14 cellular contexts compared by ENCODE assay signal in genomic region chr6:5765141-5765760, GRCh38.
A peak's percentile ranks its signal among the peaks of the same experiment; 100 is the strongest.
DNase-seq lines count a peak whose midpoint lies in the region; ATAC-seq and TF ChIP-seq lines count a peak whose summit lies in the region.
"Had no signal": no experiment of that assay in that cellular context is flagged by ENCODE, and none has a peak within 500 bp of the region (broad histone marks: within the 10 kb centered on the region; RNA-seq: fewer than 3 reads in every experiment).

No MANE protein-coding gene starts in this region.

- no peaks in the 10 kb centered on the region for H3K9me3 ChIP-seq in right cardiac atrium (ENCODE audit: control insufficient read depth, low read length)
- H3K9me3 ChIP-seq in gastrocnemius medialis, result no peaks in the 10 kb centered on the region
- H3K9me3 ChIP-seq: prostate gland had no signal

- WGBS in right cardiac atrium, result 67% methylated on average over 17 of the region's 17 CpGs

- peak; percentile 28 for DNase-seq in Daoy (ENCODE audit: low read depth)
- peak in 12 of 61 donors; percentile 7 to 48 (median 21) for DNase-seq in caudate nucleus (lab: John Stamatoyannopoulos, UW)
- peak in 1 of 3 donors; percentile 69 for DNase-seq in right cardiac atrium
- DNase-seq in gastrocnemius medialis, result peak in 1 of 2 donors; percentile 60
- DNase-seq in NCI-H345 (lab: John Stamatoyannopoulos, UW), result no peak
- DNase-seq in GM19240 (ENCODE audit: insufficient read length, low spot score), result no peak
- DNase-seq in NCI-H1105 treated with DMSO at 0.1 percent for 48 hours (lab: John Stamatoyannopoulos, UW), result no peak
- DNase-seq: activated CD4-positive, alpha-beta T cell treated with anti-CD3 and anti-CD28 coated beads for 4 hours; COR-L47; Kasumi-1; T1000 had no signal

- peak overlapping the region; percentile 40 for H3K27ac ChIP-seq in caudate nucleus (ENCODE audit: low read depth, low read length)
- peak overlapping the region; percentile 95 for H3K27ac ChIP-seq in right cardiac atrium (ENCODE audit: low read length)
- H3K27ac ChIP-seq in gastrocnemius medialis, result peak overlapping the region; percentile 83 to 96 (median 86)
- H3K27ac ChIP-seq: prostate gland had no signal

- H3K4me3 ChIP-seq in right cardiac atrium (ENCODE audit: low read length) (no peak overlapping the region), gastrocnemius medialis (peak overlapping the region in 3 of 4 donors; percentile 1 to 41 (median 15))
- H3K4me3 ChIP-seq: GM12878, prostate gland had no signal

- intact Hi-C loops in right cardiac atrium (cut with DNase I) (loop anchor here in 2 of 4 donors (5.0 to 10.0 kb wide), 2 partner anchors 290 to 293 kb away; no protein-coding TSS in a partner anchor), gastrocnemius medialis (cut with DNase I; ENCODE audit: low total_unique reads) (loop anchor here (5.0 kb wide), 1 partner anchor 133 kb away; no protein-coding TSS in a partner anchor)

- no peak for TF ChIP-seq POLR2A in gastrocnemius medialis (IDR thresholded peaks at IDR 0.05)

- H3K4me1 ChIP-seq in right cardiac atrium (ENCODE audit: control insufficient read depth, insufficient read depth, low read length), result peaks cover 8% of the 10 kb centered on the region
- peaks cover 18 to 47% of the 10 kb centered on the region in 2 donors for H3K4me1 ChIP-seq in gastrocnemius medialis
- H3K4me1 ChIP-seq: prostate gland had no signal

- H3K27me3 ChIP-seq in right cardiac atrium (ENCODE audit: control insufficient read depth, insufficient read depth), result no peaks in the 10 kb centered on the region
- no peaks in the 10 kb centered on the region for H3K27me3 ChIP-seq in gastrocnemius medialis

- ATAC-seq in right cardiac atrium (peak; percentile 58 to 64), gastrocnemius medialis (peak; percentile 36 to 40), GM18520 (IDR thresholded peaks at IDR 0.05; ENCODE audit: unreplicated experiment) (no peak)

- H3K36me3 ChIP-seq in gastrocnemius medialis, result no peaks in the 10 kb centered on the region
- H3K36me3 ChIP-seq: prostate gland had no signal

- peak in 1 of 5 experiments; percentile 16 for TF ChIP-seq CTCF in gastrocnemius medialis (IDR thresholded peaks at IDR 0.05 in 4 of 5, conservative IDR thresholded peaks at IDR 0.05 in 1 of 5)

- in situ Hi-C loops in gastrocnemius medialis (cut with MboI; ENCODE audit: low sequenced_read_pairs in 4 of 4), result no loop called here

Comparison
In these comparisons a context has a peak if more than half of its experiments do, and no peak if none do; other contexts are left out.
1. H3K27ac ChIP-seq: peak in every context shown above with its lines; median percentile 95 in right cardiac atrium; 86 in gastrocnemius medialis; 40 in caudate nucleus.